ENCODE assay signal across 8 cellular contexts in genomic region chr13:32031025-32031814, GRCh38. TPM values are rescaled to one million over a fixed set of nuclear protein-coding genes. Genes with fewer than 3 reads are reported as not detected.
DNase-seq lines count a peak whose midpoint lies in the region; ATAC-seq and TF ChIP-seq lines count a peak whose summit lies in the region.

FRY (plus strand) TSS chr13:32031774; CDS start chr13:32031796, 22 bp downstream.

- H3K4me2 ChIP-seq in DND-41 (ENCODE audit: insufficient read depth, low read length), result peak within 1 kb of the TSS; percentile 75
- peak within 1 kb of the TSS; percentile 79 for H3K4me2 ChIP-seq in SK-N-SH
- peak within 1 kb of the TSS; percentile 93 for H3K4me2 ChIP-seq in parathyroid adenoma (ENCODE audit: low read length)

- H3K9me2 ChIP-seq in SK-N-SH, result no peaks in the 10 kb centered on the region

- H4K20me1 ChIP-seq in DND-41 (ENCODE audit: insufficient read depth, low read length) (no peaks in the 10 kb centered on the region), SK-N-SH (ENCODE audit: insufficient read depth) (no peaks in the 10 kb centered on the region)

- H3K9me3 ChIP-seq in DND-41 (ENCODE audit: insufficient read depth, low read length, severe bottlenecking), result no peaks in the 10 kb centered on the region
- no peaks in the 10 kb centered on the region for H3K9me3 ChIP-seq in SK-N-SH
- H3K9me3 ChIP-seq in adipocyte (ENCODE audit: control insufficient read depth, low read length), result no peaks in the 10 kb centered on the region
- H3K9me3 ChIP-seq in cardiac muscle cell (ENCODE audit: low read depth), result no peaks in the 10 kb centered on the region
- H3K9me3 ChIP-seq in parathyroid adenoma (ENCODE audit: control insufficient read depth, low read length), result no peaks in the 10 kb centered on the region
- no peaks in the 10 kb centered on the region for H3K9me3 ChIP-seq in upper lobe of right lung

- H3K27ac ChIP-seq in DND-41 (ENCODE audit: low read length), result no peak within 1 kb of the TSS
- peak within 1 kb of the TSS; percentile 50 to 85; a peak in 3 of 4 replicates for H3K27ac ChIP-seq in SK-N-SH (ENCODE audit: low read depth in 2 of 2, low read length in 1 of 2)
- H3K27ac ChIP-seq in cardiac muscle cell, result no peak within 1 kb of the TSS
- peak within 1 kb of the TSS; percentile 79 for H3K27ac ChIP-seq in parathyroid adenoma
- H3K27ac ChIP-seq in upper lobe of right lung, result peak within 1 kb of the TSS; percentile 53

- H3K27me3 Mint-ChIP-seq in IgD-negative memory B cell, result peaks cover 15% of the 10 kb centered on the region

- H3K27me3 ChIP-seq in DND-41 (ENCODE audit: insufficient read depth, low read length, poor library complexity) (peaks cover 50% of the 10 kb centered on the region), SK-N-SH (ENCODE audit: insufficient read depth) (no peaks in the 10 kb centered on the region), adipocyte (replicated peaks; ENCODE audit: control insufficient read depth, insufficient read depth, low read length) (no peaks in the 10 kb centered on the region), cardiac muscle cell (peaks cover 26% of the 10 kb centered on the region), parathyroid adenoma (ENCODE audit: control insufficient read depth, insufficient read depth, low read length) (no peaks in the 10 kb centered on the region), upper lobe of right lung (no peaks in the 10 kb centered on the region)

- WGBS in SK-N-SH (ENCODE audit: low lambda C conversion rate), result 0% methylated on average over 20 of the region's 59 CpGs

- no peaks in the 10 kb centered on the region for H3K9me3 Mint-ChIP-seq in IgD-negative memory B cell

- H2AFZ ChIP-seq in DND-41 (ENCODE audit: low read depth, low read length), result peak within 1 kb of the TSS; percentile 43
- peak within 1 kb of the TSS; percentile 94 for H2AFZ ChIP-seq in SK-N-SH (ENCODE audit: low read depth)
- H2AFZ ChIP-seq in parathyroid adenoma, result peak within 1 kb of the TSS; percentile 84

- H3K9ac ChIP-seq in DND-41 (ENCODE audit: low read depth, low read length), result peak within 1 kb of the TSS; percentile 28; the same call in 1 of the 2 replicates
- peak within 1 kb of the TSS; percentile 48 for H3K9ac ChIP-seq in SK-N-SH
- H3K9ac ChIP-seq in adipocyte (ENCODE audit: low read length), result peak within 1 kb of the TSS; percentile 69
- H3K9ac ChIP-seq in parathyroid adenoma, result no peak within 1 kb of the TSS

- peaks cover 12% of the 10 kb centered on the region for H3K4me1 ChIP-seq in DND-41 (ENCODE audit: insufficient read depth, low read length)
- peaks cover 0 to 6% of the 10 kb centered on the region in 2 experiments; a peak in 2 of 4 replicates for H3K4me1 ChIP-seq in SK-N-SH (ENCODE audit: control insufficient read depth in 1 of 2, insufficient read depth in 2 of 2, low read depth in 1 of 2, low read length in 1 of 2)
- H3K4me1 ChIP-seq in adipocyte (ENCODE audit: control insufficient read depth, insufficient read depth, low read length), result no peaks in the 10 kb centered on the region
- H3K4me1 ChIP-seq in cardiac muscle cell (ENCODE audit: low read depth), result peaks cover 12% of the 10 kb centered on the region
- H3K4me1 ChIP-seq in parathyroid adenoma, result no peaks in the 10 kb centered on the region
- peaks cover 5% of the 10 kb centered on the region for H3K4me1 ChIP-seq in upper lobe of right lung

- H3K4me3 ChIP-seq in DND-41 (ENCODE audit: low read depth in 1 of 2, low read length in 2 of 2), result peak within 1 kb of the TSS in 1 of 2 experiments; percentile 48; a peak in 3 of 4 replicates
- peak within 1 kb of the TSS; percentile 78 to 83 for H3K4me3 ChIP-seq in SK-N-SH (ENCODE audit: low read depth in 2 of 2, low read length in 1 of 2)
- H3K4me3 ChIP-seq in adipocyte (ENCODE audit: low read length), result peak within 1 kb of the TSS; percentile 86
- H3K4me3 ChIP-seq in cardiac muscle cell, result peak within 1 kb of the TSS; percentile 55
- H3K4me3 ChIP-seq in parathyroid adenoma (ENCODE audit: low read depth, low read length), result peak within 1 kb of the TSS; percentile 66
- peak within 1 kb of the TSS; percentile 71 for H3K4me3 ChIP-seq in upper lobe of right lung

- CTCF ChIA-PET in SK-N-SH (lab: Yijun Ruan, JAX), result interaction anchor here (0.6 to 3.0 kb wide), 7 partner anchors 9 to 507 kb away, joined by 3 to 17 read pairs (median 4); partner anchors contain the start of gene N4BP2L2

- peak within 1 kb of the TSS; percentile 93 to 98 (median 96) for H3K4me3 Mint-ChIP-seq in IgD-negative memory B cell

- intact Hi-C loops in upper lobe of right lung (cut with DNase I), result no loop called here

- H3F3A ChIP-seq in SK-N-SH (replicated peaks; ENCODE audit: insufficient read depth), result peaks cover 10% of the 10 kb centered on the region

- TF ChIP-seq CTCF in DND-41 (IDR thresholded peaks at IDR 0.05; ENCODE audit: borderline replicate concordance, extremely low read depth, low read length, poor library complexity, severe bottlenecking), result no peak
- no peak for TF ChIP-seq CTCF in SK-N-SH (IDR thresholded peaks at IDR 0.05)
- peak; percentile 24 for TF ChIP-seq CTCF in cardiac muscle cell (IDR thresholded peaks at IDR 0.05; ENCODE audit: low read depth, low read length)
- TF ChIP-seq CTCF in parathyroid adenoma (IDR thresholded peaks at IDR 0.05), result no peak
- TF ChIP-seq CTCF in upper lobe of right lung (IDR thresholded peaks at IDR 0.05), result no peak

- no peaks in the 10 kb centered on the region for H3K36me3 Mint-ChIP-seq in IgD-negative memory B cell

- H3K36me3 ChIP-seq in DND-41 (ENCODE audit: insufficient read depth, low read length), result no peaks in the 10 kb centered on the region
- H3K36me3 ChIP-seq in SK-N-SH (replicated peaks in 1 of 2; ENCODE audit: control insufficient read depth in 1 of 2, insufficient read depth in 2 of 2, low read length in 1 of 2), result no peaks in the 10 kb centered on the region
- no peaks in the 10 kb centered on the region for H3K36me3 ChIP-seq in adipocyte (ENCODE audit: control insufficient read depth, insufficient read depth, low read length, severe bottlenecking)
- no peaks in the 10 kb centered on the region for H3K36me3 ChIP-seq in cardiac muscle cell
- H3K36me3 ChIP-seq in parathyroid adenoma (ENCODE audit: control insufficient read depth, insufficient read depth, low read length), result no peaks in the 10 kb centered on the region
- no peaks in the 10 kb centered on the region for H3K36me3 ChIP-seq in upper lobe of right lung

- peak within 1 kb of the TSS; percentile 74 to 91 (median 85) for H3K27ac Mint-ChIP-seq in IgD-negative memory B cell

- no peaks in the 10 kb centered on the region for H3K79me2 ChIP-seq in DND-41 (ENCODE audit: insufficient read depth, low read length)
- H3K79me2 ChIP-seq in SK-N-SH (ENCODE audit: insufficient read depth), result no peaks in the 10 kb centered on the region
- no peaks in the 10 kb centered on the region for H3K79me2 ChIP-seq in parathyroid adenoma

- DNase-seq in DND-41 (peak; percentile 7), SK-N-SH (peak; percentile 81), adipocyte (ENCODE audit: low read depth) (peak; percentile 82), cardiac muscle cell (ENCODE audit: low read depth in 1 of 2, low spot score in 1 of 2) (peak; percentile 64 to 78), upper lobe of right lung (peak; percentile 78)

- POLR2A ChIA-PET in SK-N-SH (lab: Yijun Ruan, JAX), result interaction anchor here (1.2 kb wide), 2 partner anchors 10 to 284 kb away, joined by 4 read pairs; partner anchors contain the start of genes BRCA2 and ZAR1L

- ATAC-seq in DND-41 (ENCODE audit: insufficient read depth, low read depth), result peak; percentile 74
- peak; percentile 79 for ATAC-seq in GM21576 (IDR thresholded peaks at IDR 0.05; ENCODE audit: unreplicated experiment)
- ATAC-seq in upper lobe of right lung, result peak; percentile 86

- H3K4me1 Mint-ChIP-seq in IgD-negative memory B cell, result peaks cover 15 to 21% (median 18%) of the 10 kb centered on the region in 3 donors

- no peak for TF ChIP-seq EP300 in SK-N-SH (IDR thresholded peaks at IDR 0.05; ENCODE audit: borderline replicate concordance in 1 of 2, low read depth in 1 of 2, low read length in 1 of 2)

- peak; percentile 46 for TF ChIP-seq RAD21 in SK-N-SH (IDR thresholded peaks at IDR 0.05; ENCODE audit: low read length)

TF ChIP-seq in SK-N-SH, 30 proteins besides CTCF, POLR2A, EP300 and RAD21:
- TF ChIP-seq JUND (IDR thresholded peaks at IDR 0.05) (no peak), FOXJ3 (CRISPR knock-in tag; IDR thresholded peaks at IDR 0.05) (peak; percentile 57; the same call in 1 of the 2 replicates), MXI1 (IDR thresholded peaks at IDR 0.05; ENCODE audit: low read depth, low read length) (peak; percentile 77), MAX (IDR thresholded peaks at IDR 0.05; ENCODE audit: low read depth) (peak; percentile 23; the same call in 1 of the 2 replicates)

RNA-seq across cellular contexts. Expression of gene FRY, which starts in this region (rescaled TPM):
- polyA plus RNA-seq in IgD-negative memory B cell (1.2 TPM), SK-N-SH (2012; rRNA removed) (1.4 and 2.1 TPM in 2 replicates), cardiac muscle cell (2.0 and 2.4 TPM in 2 replicates)
- polyA plus RNA-seq in SK-N-SH (2012; cell fraction: cytosol; rRNA removed), result 1.0 and 1.9 TPM in 2 replicates
- 3.1 and 3.5 TPM in 2 replicates for polyA plus RNA-seq in SK-N-SH (2012; cell fraction: nucleus; rRNA removed)
- total RNA-seq in cardiac muscle cell (8.9 and 13.2 TPM in 2 replicates), upper lobe of right lung (76.6 TPM)

Comparison
In these comparisons a context has a peak if more than half of its experiments do, and no peak if none do; other contexts are left out.
1. DNase-seq: peak in every context shown above with its lines; median percentile 82 in adipocyte; 81 in SK-N-SH; 78 in upper lobe of right lung; 71 in cardiac muscle cell; 7 in DND-41.
2. H2AFZ ChIP-seq: peak in every context shown above with its lines; median percentile 94 in SK-N-SH; 84 in parathyroid adenoma; 43 in DND-41.
3. H3K27ac ChIP-seq: peak in SK-N-SH (2 of 2), parathyroid adenoma (single experiment) and upper lobe of right lung (single experiment); none in DND-41 (single experiment) and cardiac muscle cell (single experiment).
4. Peak in every context shown above with its lines, with median percentiles within 50 percentile points of each other: ATAC-seq and H3K4me2 ChIP-seq.